In genomic region chr17:82603981-82604448, GRCh38 we compare ENCODE assay signal across 9 cellular contexts. TPM values are rescaled to one million over a fixed set of nuclear protein-coding genes. Genes with fewer than 3 reads are reported as not detected.
DNase-seq lines count a peak whose midpoint lies in the region; ATAC-seq and TF ChIP-seq lines count a peak whose summit lies in the region.
"Had no signal": no experiment of that assay in that cellular context is flagged by ENCODE, and none has a peak within 500 bp of the region (broad histone marks: within the 10 kb centered on the region; RNA-seq: fewer than 3 reads in every experiment).

No MANE protein-coding gene starts in this region.

- H3K36me3 Mint-ChIP-seq in central memory CD8-positive, alpha-beta T cell (ENCODE audit: insufficient read depth): peaks cover 57% of the 10 kb centered on the region

- H3K4me3 ChIP-seq in liver (ENCODE audit: low read depth in 1 of 3, low read length in 3 of 3) (no peak overlapping the region), upper lobe of left lung (peak overlapping the region in 1 of 4 donors; percentile 20), ovary (no peak overlapping the region)
- H3K4me3 ChIP-seq: SK-N-MC had no signal

- no peaks in the 10 kb centered on the region for H3K27me3 Mint-ChIP-seq in central memory CD8-positive, alpha-beta T cell

- no peak overlapping the region for H3K9ac ChIP-seq in liver (ENCODE audit: low read depth in 1 of 2, low read length in 2 of 2)

- peaks cover 9% of the 10 kb centered on the region for H3K4me1 Mint-ChIP-seq in central memory CD8-positive, alpha-beta T cell

- H3K27me3 ChIP-seq in liver (ENCODE audit: control insufficient read depth in 4 of 4, insufficient read depth in 4 of 4, low read length in 3 of 4): no peaks in the 10 kb centered on the region
- no peaks in the 10 kb centered on the region for H3K27me3 ChIP-seq in upper lobe of left lung
- H3K27me3 ChIP-seq in ovary: no peaks in the 10 kb centered on the region

- TF ChIP-seq CTCF in liver (IDR thresholded peaks at IDR 0.05; ENCODE audit: low read depth, low read length, missing input control): no peak
- TF ChIP-seq CTCF in upper lobe of left lung (IDR thresholded peaks at IDR 0.05): peak in 1 of 6 experiments; percentile 12
- no peak for TF ChIP-seq CTCF in ovary (IDR thresholded peaks at IDR 0.05)

- WGBS in liver: 74% methylated on average over 18 of the region's 18 CpGs
- WGBS in upper lobe of left lung, 2 donors: 16 to 28% methylated on average over 11 to 18 of the region's 18 CpGs
- WGBS in ovary, 3 donors: 60 to 74% (median 64%) methylated on average over 18 of the region's 18 CpGs

- intact Hi-C loops in ovary (cut with DNase I): no loop called here

- H3K27ac ChIP-seq in liver (ENCODE audit: low read depth in 1 of 2, low read length in 2 of 2) (no peak overlapping the region), upper lobe of left lung (peak overlapping the region; percentile 62 to 85 (median 78)), ovary (no peak overlapping the region)
- H3K27ac ChIP-seq: SK-N-MC had no signal

- no peak overlapping the region for H3K27ac Mint-ChIP-seq in central memory CD8-positive, alpha-beta T cell (ENCODE audit: low read depth)

- TF ChIP-seq EP300 in upper lobe of left lung (IDR thresholded peaks at IDR 0.05) (peak in 1 of 4 donors; percentile 78), ovary (IDR thresholded peaks at IDR 0.05) (no peak)

- peaks cover 11 to 37% (median 22%) of the 10 kb centered on the region in 4 donors for H3K36me3 ChIP-seq in liver (ENCODE audit: control insufficient read depth in 4 of 4, insufficient read depth in 3 of 4, low read depth in 1 of 4, low read length in 3 of 4)
- peaks cover 0 to 69% (median 28%) of the 10 kb centered on the region in 4 donors for H3K36me3 ChIP-seq in upper lobe of left lung
- no peaks in the 10 kb centered on the region for H3K36me3 ChIP-seq in ovary

- H3K9me3 Mint-ChIP-seq in central memory CD8-positive, alpha-beta T cell: no peaks in the 10 kb centered on the region

- H3K4me1 ChIP-seq in liver (ENCODE audit: control insufficient read depth in 4 of 4, insufficient read depth in 4 of 4, low read length in 3 of 4): peaks cover 0 to 5% (median 0%) of the 10 kb centered on the region in 4 donors
- peaks cover 22 to 50% (median 36%) of the 10 kb centered on the region in 4 donors for H3K4me1 ChIP-seq in upper lobe of left lung
- peaks cover 2% of the 10 kb centered on the region for H3K4me1 ChIP-seq in ovary (ENCODE audit: insufficient read depth)

- H3K9me3 ChIP-seq in liver (ENCODE audit: control insufficient read depth in 4 of 4, low read length in 3 of 4) (no peaks in the 10 kb centered on the region), upper lobe of left lung (no peaks in the 10 kb centered on the region), ovary (no peaks in the 10 kb centered on the region)

- TF ChIP-seq RAD21 in liver (IDR thresholded peaks at IDR 0.05): no peak

- TF ChIP-seq POLR2A in upper lobe of left lung (IDR thresholded peaks at IDR 0.05) (peak in 1 of 4 donors; percentile 60), ovary (IDR thresholded peaks at IDR 0.05) (no peak)

- no peak overlapping the region for H3K4me3 Mint-ChIP-seq in central memory CD8-positive, alpha-beta T cell

- peak; percentile 78 for ATAC-seq in central memory CD8-positive, alpha-beta T cell (replicated peaks; ENCODE audit: extremely low read depth, poor library complexity, severe bottlenecking)
- ATAC-seq in upper lobe of left lung (ENCODE audit: low FRiP score in 2 of 2): peak; percentile 85 to 92
- no peak for ATAC-seq in GM18502 (IDR thresholded peaks at IDR 0.05; ENCODE audit: poor library complexity, unreplicated experiment)
- no peak for ATAC-seq in HG03175 (IDR thresholded peaks at IDR 0.05; ENCODE audit: unreplicated experiment)

- DNase-seq in activated gamma-delta T cell treated with Interleukin-2 at 50 U/mL for 16 hours (peak; percentile 23), activated gamma-delta T cell (lab: John Stamatoyannopoulos, UW) (no peak), upper lobe of left lung (peak in 1 of 2 donors; percentile 96), ovary (no peak)
- no peak for DNase-seq in central memory CD8-positive, alpha-beta T cell (ENCODE audit: low spot score in 2 of 2)

TF ChIP-seq in liver, 16 proteins besides CTCF, POLR2A, EP300 and RAD21:
- TF ChIP-seq NR2F2 (IDR thresholded peaks at IDR 0.05) (peak; percentile 85), EGR1 (IDR thresholded peaks at IDR 0.05; ENCODE audit: low read depth in 2 of 2) (no peak), SP1 (IDR thresholded peaks at IDR 0.05) (peak; percentile 56), FOXA1 (IDR thresholded peaks at IDR 0.05) (no peak), ATF3 (IDR thresholded peaks at IDR 0.05) (no peak), RXRA (IDR thresholded peaks at IDR 0.05) (peak in 1 of 2 donors; percentile 36), HNF4A (conservative IDR thresholded peaks at IDR 0.05) (no peak)

RNA-seq across cellular contexts. Expression of gene WDR45B, which starts 44.2 kb away (rescaled TPM):
- total RNA-seq in liver: 10 to 100 TPM; 28.2 to 40.9 TPM
- 10 to 100 TPM; 25.4 to 30.2 TPM for polyA plus RNA-seq in liver
- 10 to 100 TPM; 54.9 to 90.0 (median 74.3) TPM for total RNA-seq in upper lobe of left lung
- 10 to 100 TPM; 43.0 to 99.3 (median 83.5) TPM for total RNA-seq in ovary
- 10 to 100 TPM; 55.2 to 58.0 TPM for polyA plus RNA-seq in ovary

Comparison
In these comparisons a context has a peak if more than half of its experiments do, and no peak if none do; other contexts are left out.
1. ATAC-seq: peak in central memory CD8-positive, alpha-beta T cell (single experiment) and upper lobe of left lung (2 of 2); none in GM18502 (single experiment) and HG03175 (single experiment).
2. H3K27ac ChIP-seq: peak in upper lobe of left lung (4 of 4); none in liver (0 of 2) and ovary (0 of 2).